In the genomic region with DNA sequence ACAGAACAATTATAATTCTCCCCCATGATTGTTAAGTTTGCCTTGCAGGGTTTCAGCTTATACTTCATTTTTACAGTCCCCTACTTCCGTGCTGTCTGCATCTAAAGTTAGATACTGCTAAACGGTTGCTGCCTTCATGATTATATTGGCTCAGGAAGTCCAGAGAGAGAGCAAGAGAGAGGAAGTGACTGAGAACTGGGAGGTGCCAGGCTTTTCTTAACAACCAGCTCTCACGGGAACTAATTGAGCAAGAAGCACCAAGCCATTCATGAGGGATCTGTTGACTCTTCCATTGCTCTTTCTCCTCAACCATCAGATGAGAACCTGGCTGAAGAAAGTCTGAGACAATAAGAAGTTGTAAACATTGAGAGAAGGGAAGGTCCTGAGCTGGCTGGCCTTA, we compare ENCODE assay signal across 1 cellular context.
TF ChIP-seq lines count a peak whose summit lies in the region.

No MANE protein-coding gene starts in this region.

TF ChIP-seq in GM23338, 12 proteins besides CTCF, POLR2A, EP300 and RAD21 (continued from another document):
- TF ChIP-seq, protein P1, sequence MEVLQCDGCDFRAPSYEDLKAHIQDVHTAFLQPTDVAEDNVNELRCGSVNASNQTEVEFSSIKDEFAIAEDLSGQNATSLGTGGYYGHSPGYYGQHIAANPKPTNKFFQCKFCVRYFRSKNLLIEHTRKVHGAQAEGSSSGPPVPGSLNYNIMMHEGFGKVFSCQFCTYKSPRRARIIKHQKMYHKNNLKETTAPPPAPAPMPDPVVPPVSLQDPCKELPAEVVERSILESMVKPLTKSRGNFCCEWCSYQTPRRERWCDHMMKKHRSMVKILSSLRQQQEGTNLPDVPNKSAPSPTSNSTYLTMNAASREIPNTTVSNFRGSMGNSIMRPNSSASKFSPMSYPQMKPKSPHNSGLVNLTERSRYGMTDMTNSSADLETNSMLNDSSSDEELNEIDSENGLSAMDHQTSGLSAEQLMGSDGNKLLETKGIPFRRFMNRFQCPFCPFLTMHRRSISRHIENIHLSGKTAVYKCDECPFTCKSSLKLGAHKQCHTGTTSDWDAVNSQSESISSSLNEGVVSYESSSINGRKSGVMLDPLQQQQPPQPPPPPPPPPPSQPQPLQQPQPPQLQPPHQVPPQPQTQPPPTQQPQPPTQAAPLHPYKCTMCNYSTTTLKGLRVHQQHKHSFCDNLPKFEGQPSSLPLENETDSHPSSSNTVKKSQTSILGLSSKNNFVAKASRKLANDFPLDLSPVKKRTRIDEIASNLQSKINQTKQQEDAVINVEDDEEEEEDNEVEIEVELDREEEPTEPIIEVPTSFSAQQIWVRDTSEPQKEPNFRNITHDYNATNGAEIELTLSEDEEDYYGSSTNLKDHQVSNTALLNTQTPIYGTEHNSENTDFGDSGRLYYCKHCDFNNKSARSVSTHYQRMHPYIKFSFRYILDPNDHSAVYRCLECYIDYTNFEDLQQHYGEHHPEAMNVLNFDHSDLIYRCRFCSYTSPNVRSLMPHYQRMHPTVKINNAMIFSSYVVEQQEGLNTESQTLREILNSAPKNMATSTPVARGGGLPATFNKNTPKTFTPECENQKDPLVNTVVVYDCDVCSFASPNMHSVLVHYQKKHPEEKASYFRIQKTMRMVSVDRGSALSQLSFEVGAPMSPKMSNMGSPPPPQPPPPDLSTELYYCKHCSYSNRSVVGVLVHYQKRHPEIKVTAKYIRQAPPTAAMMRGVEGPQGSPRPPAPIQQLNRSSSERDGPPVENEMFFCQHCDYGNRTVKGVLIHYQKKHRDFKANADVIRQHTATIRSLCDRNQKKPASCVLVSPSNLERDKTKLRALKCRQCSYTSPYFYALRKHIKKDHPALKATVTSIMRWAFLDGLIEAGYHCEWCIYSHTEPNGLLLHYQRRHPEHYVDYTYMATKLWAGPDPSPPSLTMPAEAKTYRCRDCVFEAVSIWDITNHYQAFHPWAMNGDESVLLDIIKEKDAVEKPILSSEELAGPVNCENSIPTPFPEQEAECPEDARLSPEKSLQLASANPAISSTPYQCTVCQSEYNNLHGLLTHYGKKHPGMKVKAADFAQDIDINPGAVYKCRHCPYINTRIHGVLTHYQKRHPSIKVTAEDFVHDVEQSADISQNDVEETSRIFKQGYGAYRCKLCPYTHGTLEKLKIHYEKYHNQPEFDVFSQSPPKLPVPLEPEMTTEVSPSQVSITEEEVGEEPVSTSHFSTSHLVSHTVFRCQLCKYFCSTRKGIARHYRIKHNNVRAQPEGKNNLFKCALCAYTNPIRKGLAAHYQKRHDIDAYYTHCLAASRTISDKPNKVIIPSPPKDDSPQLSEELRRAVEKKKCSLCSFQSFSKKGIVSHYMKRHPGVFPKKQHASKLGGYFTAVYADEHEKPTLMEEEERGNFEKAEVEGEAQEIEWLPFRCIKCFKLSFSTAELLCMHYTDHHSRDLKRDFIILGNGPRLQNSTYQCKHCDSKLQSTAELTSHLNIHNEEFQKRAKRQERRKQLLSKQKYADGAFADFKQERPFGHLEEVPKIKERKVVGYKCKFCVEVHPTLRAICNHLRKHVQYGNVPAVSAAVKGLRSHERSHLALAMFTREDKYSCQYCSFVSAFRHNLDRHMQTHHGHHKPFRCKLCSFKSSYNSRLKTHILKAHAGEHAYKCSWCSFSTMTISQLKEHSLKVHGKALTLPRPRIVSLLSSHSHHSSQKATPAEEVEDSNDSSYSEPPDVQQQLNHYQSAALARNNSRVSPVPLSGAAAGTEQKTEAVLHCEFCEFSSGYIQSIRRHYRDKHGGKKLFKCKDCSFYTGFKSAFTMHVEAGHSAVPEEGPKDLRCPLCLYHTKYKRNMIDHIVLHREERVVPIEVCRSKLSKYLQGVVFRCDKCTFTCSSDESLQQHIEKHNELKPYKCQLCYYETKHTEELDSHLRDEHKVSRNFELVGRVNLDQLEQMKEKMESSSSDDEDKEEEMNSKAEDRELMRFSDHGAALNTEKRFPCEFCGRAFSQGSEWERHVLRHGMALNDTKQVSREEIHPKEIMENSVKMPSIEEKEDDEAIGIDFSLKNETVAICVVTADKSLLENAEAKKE (CRISPR knock-in tag; IDR thresholded peaks at IDR 0.05) = no peak
- no peak for TF ChIP-seq CREB1 (CRISPR knock-in tag; IDR thresholded peaks at IDR 0.05; ENCODE audit: low read depth)
